ENCODE assay signal across 1 cellular context in the genomic region with DNA sequence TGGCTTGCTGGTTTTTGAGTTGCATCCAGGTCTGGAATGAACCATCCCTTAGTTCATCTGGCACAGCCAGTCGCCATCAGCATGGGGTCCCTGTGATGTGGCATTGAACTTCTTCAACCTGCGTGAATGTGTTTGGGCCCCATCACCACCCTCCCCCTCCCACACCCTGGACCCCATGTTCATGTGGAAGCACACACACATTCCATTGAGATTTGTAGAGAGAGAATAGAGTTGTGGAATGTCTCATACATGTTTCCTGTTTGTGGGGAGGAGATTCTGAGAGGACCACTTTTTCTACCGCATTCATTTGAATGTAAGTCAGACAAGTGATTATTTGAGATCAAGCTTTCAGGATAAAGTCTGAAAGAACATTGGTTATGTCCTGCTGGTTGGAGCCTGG.
TF ChIP-seq lines count a peak whose summit lies in the region.

No MANE protein-coding gene starts in this region.

TF ChIP-seq in HepG2, 621 proteins besides CTCF, POLR2A, EP300 and RAD21 (continued from another document):
- TF ChIP-seq MBD4 (IDR thresholded peaks at IDR 0.05; ENCODE audit: borderline replicate concordance, low read length) (no peak), ZNF451 (CRISPR knock-in tag; IDR thresholded peaks at IDR 0.05) (no peak), ZNF644 (CRISPR knock-in tag; IDR thresholded peaks at IDR 0.05; ENCODE audit: low read depth) (no peak)
